30 cellular contexts compared by ENCODE assay signal in genomic region chr20:46831633-46832011, GRCh38.
"Had no signal": no experiment of that assay in that cellular context is flagged by ENCODE, and none has a peak within 500 bp of the region (broad histone marks: within the 10 kb centered on the region; RNA-seq: fewer than 3 reads in every experiment).

No MANE protein-coding gene starts in this region.

- H3K4me3 Mint-ChIP-seq: activated CD4-positive, alpha-beta memory T cell treated with anti-CD3 and anti-CD28 coated beads, Interleukin-2, amount 10 ng/mL, durations not matched to agents 7 days and 5 days; activated CD8-positive, alpha-beta memory T cell treated with anti-CD3 and anti-CD28 coated beads, Interleukin-2, amount 10 ng/mL, durations not matched to agents 7 days and 5 days; activated naive CD4-positive, alpha-beta T cell treated with anti-CD3 and anti-CD28 coated beads, Interleukin-2, amount 50 U/mL, for 24 hours; activated naive CD8-positive, alpha-beta T cell treated with anti-CD3 and anti-CD28 coated beads, Interleukin-2, amount 10 ng/mL, durations not matched to agents 7 days and 5 days; central memory CD8-positive, alpha-beta T cell; T-helper 1 cell treated with Interleukin-12 subunit alpha and Interleukin-12 subunit beta and Interleukin-4 antibody, amounts not matched to agents 30 μg/mL and 1 μg/mL, for 36 hours; T-helper 2 cell treated with Interferon-gamma antibody and Interleukin-4, amounts not matched to agents 5 μg/mL and 100 μg/mL, for 36 hours; WTC11 had no signal

- ATAC-seq: activated CD4-positive, CD25-positive, alpha-beta regulatory T cell treated with anti-CD3 and anti-CD28 coated beads, Interleukin-2, amount 50 U/mL, for 24 hours; activated CD8-positive, alpha-beta memory T cell treated with anti-CD3 and anti-CD28 coated beads, Interleukin-2, amount 10 ng/mL, durations not matched to agents 7 days and 5 days; PC-3; WTC11 had no signal

- H3K36me3 Mint-ChIP-seq: activated CD8-positive, alpha-beta memory T cell treated with anti-CD3 and anti-CD28 coated beads, Interleukin-2, amount 10 ng/mL, durations not matched to agents 7 days and 5 days; activated naive CD4-positive, alpha-beta T cell treated with anti-CD3 and anti-CD28 coated beads, Interleukin-2, amount 50 U/mL, for 24 hours; activated naive CD8-positive, alpha-beta T cell treated with anti-CD3 and anti-CD28 coated beads, Interleukin-2, amount 10 ng/mL, durations not matched to agents 7 days and 5 days; WTC11 had no signal

- H3K27ac Mint-ChIP-seq: activated CD4-positive, alpha-beta memory T cell treated with anti-CD3 and anti-CD28 coated beads, Interleukin-2, amount 10 ng/mL, durations not matched to agents 7 days and 5 days; activated CD8-positive, alpha-beta memory T cell treated with anti-CD3 and anti-CD28 coated beads, Interleukin-2, amount 10 ng/mL, durations not matched to agents 7 days and 5 days; activated naive CD4-positive, alpha-beta T cell treated with anti-CD3 and anti-CD28 coated beads, Interleukin-2, amount 50 U/mL, for 24 hours; activated naive CD8-positive, alpha-beta T cell treated with anti-CD3 and anti-CD28 coated beads, Interleukin-2, amount 10 ng/mL, durations not matched to agents 7 days and 5 days; T-helper 1 cell treated with Interleukin-12 subunit alpha and Interleukin-12 subunit beta and Interleukin-4 antibody, amounts not matched to agents 30 μg/mL and 1 μg/mL, for 36 hours; T-helper 2 cell treated with Interferon-gamma antibody and Interleukin-4, amounts not matched to agents 5 μg/mL and 100 μg/mL, for 36 hours; WTC11 had no signal

- DNase-seq: activated CD4-positive, alpha-beta memory T cell treated with anti-CD3 and anti-CD28 coated beads, Interleukin-2, amount 10 ng/mL, durations not matched to agents 7 days and 5 days; activated CD4-positive, alpha-beta T cell treated with anti-CD3 and anti-CD28 coated beads for 4 hours; activated CD8-positive, alpha-beta memory T cell treated with anti-CD3 and anti-CD28 coated beads for 24 hours; activated CD8-positive, alpha-beta memory T cell treated with anti-CD3 and anti-CD28 coated beads, Interleukin-2, amount 10 ng/mL, durations not matched to agents 7 days and 5 days; activated CD8-positive, alpha-beta memory T cell treated with anti-CD3 and anti-CD28 coated beads, Interleukin-2, amount 50 U/mL, for 48 hours; activated naive CD4-positive, alpha-beta T cell; activated naive CD8-positive, alpha-beta T cell treated with anti-CD3 and anti-CD28 coated beads, Interleukin-2, amount 10 ng/mL, durations not matched to agents 7 days and 5 days; amygdala; colonic mucosa; NCI-H1105; NCI-H1417 treated with DMSO at 0.1 percent for 48 hours; NCI-H1694; NCI-H1930; NCI-H2081 treated with DMSO at 0.1 percent for 48 hours; NCI-H345; NCI-H524 treated with DMSO at 0.1 percent for 48 hours; PC-3; Peyer's patch; RPMI8226; SHP77 treated with DMSO at 0.1 percent for 48 hours; SK-N-SH had no signal

- H3K4me3 ChIP-seq: ascending aorta, cardiac muscle cell, colonic mucosa, Peyer's patch, SJSA1 had no signal

- H3K4me1 Mint-ChIP-seq: activated CD4-positive, alpha-beta memory T cell treated with anti-CD3 and anti-CD28 coated beads, Interleukin-2, amount 10 ng/mL, durations not matched to agents 7 days and 5 days; activated CD8-positive, alpha-beta memory T cell treated with anti-CD3 and anti-CD28 coated beads, Interleukin-2, amount 10 ng/mL, durations not matched to agents 7 days and 5 days; activated naive CD4-positive, alpha-beta T cell treated with anti-CD3 and anti-CD28 coated beads, Interleukin-2, amount 50 U/mL, for 24 hours; activated naive CD8-positive, alpha-beta T cell treated with anti-CD3 and anti-CD28 coated beads, Interleukin-2, amount 10 ng/mL, durations not matched to agents 7 days and 5 days; central memory CD8-positive, alpha-beta T cell had no signal

- H3K9me3 Mint-ChIP-seq: activated CD4-positive, alpha-beta memory T cell treated with anti-CD3 and anti-CD28 coated beads, Interleukin-2, amount 10 ng/mL, durations not matched to agents 7 days and 5 days; activated naive CD8-positive, alpha-beta T cell treated with anti-CD3 and anti-CD28 coated beads, Interleukin-2, amount 10 ng/mL, durations not matched to agents 7 days and 5 days; central memory CD8-positive, alpha-beta T cell; T-helper 1 cell treated with Interleukin-12 subunit alpha and Interleukin-12 subunit beta and Interleukin-4 antibody, amounts not matched to agents 30 μg/mL and 1 μg/mL, for 36 hours; T-helper 2 cell treated with Interferon-gamma antibody and Interleukin-4, amounts not matched to agents 5 μg/mL and 100 μg/mL, for 36 hours had no signal
